5 cellular contexts compared by ENCODE assay signal in genomic region chr2:54990694-54991093, GRCh38. TPM values are rescaled to one million over a fixed set of nuclear protein-coding genes. Genes with fewer than 3 reads are reported as not detected.
DNase-seq lines count a peak whose midpoint lies in the region; ATAC-seq and TF ChIP-seq lines count a peak whose summit lies in the region.
"Not testable (repeated sequence)": the region's sequence is repeated elsewhere in the genome, so short reads cannot be mapped to it uniquely, and the experiment has no call there.

No MANE protein-coding gene starts in this region.

- not testable (repeated sequence) for H3K9ac ChIP-seq in subcutaneous abdominal adipose tissue (ENCODE audit: low read length in 5 of 5)

- CTCF ChIA-PET in HEK293 (lab: Yijun Ruan, JAX): interaction anchor here (1.3 kb wide), 1 partner anchor 24 kb away, joined by 6 read pairs; no protein-coding TSS in a partner anchor

- DNase-seq in Right ventricle myocardium inferior (ENCODE audit: missing footprints): peak; percentile 20
- not testable (repeated sequence) for DNase-seq in osteocyte (ENCODE audit: extremely low spot score, unreplicated experiment); gastrocnemius medialis

- H3K36me3 Mint-ChIP-seq in osteocyte (ENCODE audit: unreplicated experiment): peaks cover 16% of the 10 kb centered on the region

- H3K4me1 Mint-ChIP-seq in osteocyte (ENCODE audit: unreplicated experiment): peaks cover 52% of the 10 kb centered on the region

- H3K4me3 ChIP-seq in HEK293 (ENCODE audit: low read depth, low read length); gastrocnemius medialis; subcutaneous abdominal adipose tissue (ENCODE audit: low read depth in 1 of 5, low read length in 5 of 5): not testable (repeated sequence)

- not testable (repeated sequence) for H3K27me3 Mint-ChIP-seq in osteocyte (ENCODE audit: unreplicated experiment)

- intact Hi-C loops in Right ventricle myocardium inferior (cut with DNase I); gastrocnemius medialis (cut with DNase I; ENCODE audit: low total_unique reads): not testable (repeated sequence)

- not testable (repeated sequence) for TF ChIP-seq CTCF in HEK293 (tag by site-specific recombination; IDR thresholded peaks at IDR 0.05); osteocyte (IDR thresholded peaks at IDR 0.05); gastrocnemius medialis (IDR thresholded peaks at IDR 0.05 in 4 of 5, conservative IDR thresholded peaks at IDR 0.05 in 1 of 5)

- H3K9me3 Mint-ChIP-seq in osteocyte (ENCODE audit: unreplicated experiment): not testable (repeated sequence)

- ATAC-seq in Right ventricle myocardium inferior, gastrocnemius medialis: not testable (repeated sequence)

- H3K27ac Mint-ChIP-seq in osteocyte (ENCODE audit: unreplicated experiment): peak overlapping the region; percentile 23

- not testable (repeated sequence) for H3K4me3 Mint-ChIP-seq in osteocyte (ENCODE audit: unreplicated experiment)

- in situ Hi-C loops in gastrocnemius medialis (cut with MboI; ENCODE audit: low sequenced_read_pairs in 4 of 4): loop anchor here in 1 of 4 donors (25.0 kb wide), 1 partner anchor 878 kb away; the partner anchor contains the start of gene ACYP2

- H3K36me3 ChIP-seq in HEK293 (ENCODE audit: control insufficient read depth in 2 of 2, insufficient read depth in 1 of 2, low read length in 2 of 2) (peaks cover 0 to 17% of the 10 kb centered on the region in 2 experiments; a peak in 1 of 3 replicates), subcutaneous abdominal adipose tissue (ENCODE audit: control insufficient read depth in 5 of 5, insufficient read depth in 5 of 5, low read length in 5 of 5) (peaks cover 7 to 16% (median 13%) of the 10 kb centered on the region in 5 donors)
- not testable (repeated sequence) for H3K36me3 ChIP-seq in gastrocnemius medialis

- not testable (repeated sequence) for H3K27ac ChIP-seq in HEK293 (ENCODE audit: extremely low read depth, low read depth, low read length)
- H3K27ac ChIP-seq in gastrocnemius medialis (peak overlapping the region; percentile 89 to 94 (median 91)), subcutaneous abdominal adipose tissue (ENCODE audit: low read depth, low read length) (peak overlapping the region; percentile 4)

- not testable (repeated sequence) for TF ChIP-seq POLR2A in gastrocnemius medialis (IDR thresholded peaks at IDR 0.05)

- POLR2A ChIA-PET in HEK293 (lab: Yijun Ruan, JAX): not testable (repeated sequence)

- H3K9me3 ChIP-seq in HEK293 (ENCODE audit: control insufficient read depth, insufficient read depth, low read depth, low read length); gastrocnemius medialis; subcutaneous abdominal adipose tissue (ENCODE audit: control insufficient read depth in 5 of 5, low read length in 5 of 5): not testable (repeated sequence)

- not testable (repeated sequence) for H3K27me3 ChIP-seq in gastrocnemius medialis; subcutaneous abdominal adipose tissue (ENCODE audit: control insufficient read depth in 5 of 5, insufficient read depth in 4 of 5, low read length in 5 of 5)

- H3K4me1 ChIP-seq in HEK293 (ENCODE audit: control insufficient read depth, insufficient read depth, low read length): not testable (repeated sequence)
- H3K4me1 ChIP-seq in gastrocnemius medialis (peaks cover 76 to 95% of the 10 kb centered on the region in 2 donors), subcutaneous abdominal adipose tissue (ENCODE audit: control insufficient read depth in 5 of 5, insufficient read depth in 5 of 5, low read length in 5 of 5) (peaks cover 2 to 56% (median 26%) of the 10 kb centered on the region in 5 donors)

TF ChIP-seq in HEK293, 187 proteins besides CTCF, POLR2A, EP300 and RAD21:
- TF ChIP-seq ZNF202 (tag by site-specific recombination; IDR thresholded peaks at IDR 0.05; ENCODE audit: borderline replicate concordance): 0 out of 2 replicates have a peak, but pooled peaks have one; percentile 57

RNA-seq across cellular contexts. Expression of gene RTN4, which starts 59.6 kb away (rescaled TPM):
- total RNA-seq in Right ventricle myocardium inferior: 78.4 TPM
- total RNA-seq in osteocyte: 532 and 603 TPM in 2 replicates
- 100 to 1,000 TPM; 183 to 259 (median 244) TPM for total RNA-seq in gastrocnemius medialis
